ENCODE assay signal across 8 cellular contexts in the genomic region with DNA sequence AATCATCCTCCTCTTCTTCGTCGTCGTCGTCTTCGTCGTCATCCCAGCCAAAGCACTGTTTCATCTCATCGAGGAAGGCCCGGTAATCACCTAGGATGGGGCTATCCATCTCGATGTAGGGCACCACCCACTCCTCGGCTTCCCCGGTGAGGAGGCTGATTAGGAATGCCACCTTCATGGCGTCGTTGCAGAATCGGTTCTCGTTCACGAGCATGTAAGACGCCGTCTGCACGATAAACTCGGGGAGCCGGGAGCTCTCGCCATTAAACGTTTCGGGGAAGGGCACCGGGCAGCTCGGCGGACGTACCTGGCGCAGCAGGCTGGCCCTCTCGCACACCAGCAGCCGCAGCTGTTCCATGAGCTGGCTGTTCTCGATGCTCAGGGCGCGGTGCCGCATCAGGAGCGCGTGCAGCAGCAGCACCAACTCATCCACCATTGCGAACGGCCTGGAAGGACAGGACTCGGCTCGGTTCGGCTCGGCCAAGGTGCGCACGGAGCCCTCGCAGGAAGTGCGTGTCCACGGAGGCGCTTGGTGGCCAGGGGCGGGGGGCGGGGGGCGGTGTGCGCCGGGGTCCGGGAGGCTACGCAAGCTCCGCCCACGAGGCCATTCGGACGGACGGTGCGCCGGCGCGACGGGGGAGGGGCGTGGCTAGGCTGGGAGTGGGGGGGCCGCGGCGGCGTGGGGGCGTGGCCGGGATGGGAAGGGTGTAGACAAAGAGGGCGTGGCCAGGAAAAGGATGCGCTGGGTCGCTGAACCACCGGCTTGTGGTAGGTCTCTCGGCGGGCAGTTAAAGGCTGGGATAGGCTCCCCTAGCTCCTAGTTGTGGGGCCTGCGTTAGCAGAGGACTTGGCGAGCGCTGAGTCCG. TPM values are rescaled to one million over a fixed set of nuclear protein-coding genes. Genes with fewer than 3 reads are reported as not detected.
DNase-seq lines count a peak whose midpoint lies in the region; FAIRE-seq and TF ChIP-seq lines count a peak whose summit lies in the region.

TSS of gene LDOC1 (minus strand) at position 544 of the 866 bp plus-strand sequence. CDS start at position 436, 108 bp downstream.

- intact Hi-C loops in lower leg skin (cut with DNase I; ENCODE audit: low total_unique reads) = no loop called here

- no peak for TF ChIP-seq POLR2A in lower leg skin (IDR thresholded peaks at IDR 0.05)

- no peaks in the 10 kb centered on the region for H3K27me3 ChIP-seq in duodenal mucosa (ENCODE audit: control insufficient read depth in 1 of 2, insufficient read depth in 2 of 2, low read length in 2 of 2)

- H3K9me3 ChIP-seq in duodenal mucosa (ENCODE audit: control insufficient read depth in 1 of 2, low read length in 2 of 2) = no peaks in the 10 kb centered on the region

- DNase-seq in D721Med (ENCODE audit: insufficient read length, low spot score) (peak; percentile 32), NCI-H2107 (lab: John Stamatoyannopoulos, UW) (peak; percentile 76), lower leg skin (ENCODE audit: low spot score in 2 of 2) (peak; percentile 31 to 94), 8988T (no peak), amniotic stem cell (lab: John Stamatoyannopoulos, UW) (no peak)
- DNase-seq in activated CD8-positive, alpha-beta memory T cell treated with anti-CD3 and anti-CD28 coated beads for 1 hour (ENCODE audit: extremely low read depth in 1 of 2, low read depth in 1 of 2) = peak; percentile 19 to 52
- peak; percentile 60 for DNase-seq in stimulated activated CD4-positive, alpha-beta T cell treated with anti-CD3 and anti-CD28 coated beads, Interleukin-2, amount 100 ng/mL, for 4 hours (ENCODE audit: low read depth)

- WGBS in lower leg skin, 2 donors = 1 to 37% methylated on average over 25 to 67 of the region's 83 CpGs

- no peak within 1 kb of the TSS for H3K27ac ChIP-seq in duodenal mucosa (ENCODE audit: low read depth, low read length)

- FAIRE-seq in D721Med (lab: Jason Lieb, UNC) = no peak

- H3K36me3 ChIP-seq in duodenal mucosa (ENCODE audit: control insufficient read depth in 1 of 2, insufficient read depth in 2 of 2, low read length in 2 of 2) = no peaks in the 10 kb centered on the region

- no peaks in the 10 kb centered on the region for H3K4me1 ChIP-seq in duodenal mucosa (ENCODE audit: control insufficient read depth in 1 of 2, insufficient read depth in 2 of 2, low read length in 2 of 2)

- H3K9ac ChIP-seq in duodenal mucosa (ENCODE audit: low read depth in 1 of 2, low read length in 2 of 2) = no peak within 1 kb of the TSS

- H3K4me3 ChIP-seq in duodenal mucosa (ENCODE audit: low read depth in 1 of 2, low read length in 2 of 2) (peak within 1 kb of the TSS; percentile 55 to 57), lower leg skin (ENCODE audit: low read depth, poor library complexity, severe bottlenecking) (peak within 1 kb of the TSS; percentile 28)

- TF ChIP-seq CTCF in D721Med (IDR thresholded peaks at IDR 0.05; ENCODE audit: insufficient read depth, missing control alignments) (no peak), lower leg skin (IDR thresholded peaks at IDR 0.05) (no peak)

RNA-seq across cellular contexts. Expression of gene LDOC1, which starts in this region (rescaled TPM):
- total RNA-seq in lower leg skin = 10 to 100 TPM in 1 of 4 donors, 1 to 10 TPM in 3; 3.8 to 11.1 (median 9.3) TPM

Comparison
In these comparisons a context has a peak if more than half of its experiments do, and no peak if none do; other contexts are left out.
1. DNase-seq: peak in D721Med (single experiment), NCI-H2107 (single experiment), activated CD8-positive, alpha-beta memory T cell treated with anti-CD3 and anti-CD28 coated beads for 1 hour (2 of 2), lower leg skin (2 of 2) and stimulated activated CD4-positive, alpha-beta T cell treated with anti-CD3 and anti-CD28 coated beads, Interleukin-2, amount 100 ng/mL, for 4 hours (single experiment); none in 8988T (single experiment) and amniotic stem cell (single experiment).